In genomic region chr13:112761701-112762689, GRCh38 we compare ENCODE assay signal across 17 cellular contexts.
DNase-seq lines count a peak whose midpoint lies in the region; ATAC-seq, FAIRE-seq and TF ChIP-seq lines count a peak whose summit lies in the region.
"Had no signal": no experiment of that assay in that cellular context is flagged by ENCODE, and none has a peak within 500 bp of the region (broad histone marks: within the 10 kb centered on the region; RNA-seq: fewer than 3 reads in every experiment).

No MANE protein-coding gene starts in this region.

- TF ChIP-seq RAD21 in HepG2 (CRISPR knock-in tag; IDR thresholded peaks at IDR 0.05): no peak

- peak overlapping the region; percentile 17 for H3K27ac Mint-ChIP-seq in CD4-positive, alpha-beta T cell
- H3K27ac Mint-ChIP-seq in astrocyte (ENCODE audit: unreplicated experiment) (peak overlapping the region; percentile 54), HFFc6 (no peak overlapping the region)
- H3K27ac Mint-ChIP-seq: activated CD4-positive, alpha-beta T cell treated with anti-CD3 and anti-CD28 coated beads, Interleukin-2, amount 10 ng/mL, durations not matched to agents 24 days and 14 days had no signal

- intact Hi-C loops in CD4-positive, alpha-beta T cell (cut with DNase I, micrococcal nuclease): no loop called here
- intact Hi-C loops in left cardiac atrium (cut with DNase I) (no loop called here), HepG2 (cut with micrococcal nuclease; ENCODE audit: unreplicated experiment) (no loop called here)

- peaks cover 20% of the 10 kb centered on the region for H3K36me3 Mint-ChIP-seq in CD4-positive, alpha-beta T cell (ENCODE audit: low read depth)
- H3K36me3 Mint-ChIP-seq in astrocyte (ENCODE audit: low read depth, unreplicated experiment) (peaks cover 6% of the 10 kb centered on the region), HFFc6 (ENCODE audit: low read depth) (peaks cover 8% of the 10 kb centered on the region; the same call in 1 of the 2 replicates)

- H3K9ac ChIP-seq in astrocyte (ENCODE audit: low read length): no peak overlapping the region
- no peak overlapping the region for H3K9ac ChIP-seq in parathyroid adenoma
- H3K9ac ChIP-seq in HepG2 (ENCODE audit: insufficient read depth, low read depth, low read length): no peak overlapping the region

- H4K20me1 ChIP-seq in astrocyte (ENCODE audit: insufficient read depth, low read length) (no peaks in the 10 kb centered on the region), HepG2 (ENCODE audit: insufficient read depth, low read length) (peaks cover 38% of the 10 kb centered on the region)

- H3K27me3 ChIP-seq in CD4-positive, alpha-beta T cell (ENCODE audit: control insufficient read depth, insufficient read depth, low read length): no peaks in the 10 kb centered on the region
- no peaks in the 10 kb centered on the region for H3K27me3 ChIP-seq in astrocyte (ENCODE audit: insufficient read depth, low read length)
- no peaks in the 10 kb centered on the region for H3K27me3 ChIP-seq in parathyroid adenoma (ENCODE audit: control insufficient read depth, insufficient read depth, low read length)
- H3K27me3 ChIP-seq in HepG2 (ENCODE audit: control insufficient read depth in 1 of 2, insufficient read depth in 2 of 2, low read length in 2 of 2): no peaks in the 10 kb centered on the region
- H3K27me3 ChIP-seq: transverse colon had no signal

- H3K79me2 ChIP-seq in astrocyte (ENCODE audit: insufficient read depth, low read length): no peaks in the 10 kb centered on the region
- no peaks in the 10 kb centered on the region for H3K79me2 ChIP-seq in parathyroid adenoma
- H3K79me2 ChIP-seq in HepG2 (ENCODE audit: insufficient read depth, low read length): peaks cover 76% of the 10 kb centered on the region

- in situ Hi-C loops in HepG2 (cut with HindIII; ENCODE audit: extremely low pct_ligation_motif_present, low pct_unique_long_range_greater_than_20kb): no loop called here

- H3K36me3 ChIP-seq in astrocyte (ENCODE audit: insufficient read depth, low read length) (no peaks in the 10 kb centered on the region), parathyroid adenoma (ENCODE audit: control insufficient read depth, insufficient read depth, low read length) (no peaks in the 10 kb centered on the region), HepG2 (replicated peaks in 1 of 2; ENCODE audit: control insufficient read depth in 1 of 2, insufficient read depth in 2 of 2, low read length in 2 of 2) (peaks cover 12 to 23% of the 10 kb centered on the region in 2 experiments; a peak in 4 of 5 replicates)
- H3K36me3 ChIP-seq: transverse colon had no signal

- 94% methylated on average over 19 of the region's 21 CpGs for WGBS in HepG2 (ENCODE audit: low lambda C conversion rate)

- H3K4me3 ChIP-seq in astrocyte (ENCODE audit: insufficient read depth, low read depth, low read length) (no peak overlapping the region), parathyroid adenoma (ENCODE audit: low read depth, low read length) (peak overlapping the region; percentile 49), HepG2 (replicated peaks in 1 of 3; ENCODE audit: insufficient read depth in 1 of 3, low read depth in 2 of 3, low read length in 3 of 3) (no peak overlapping the region)

- no peaks in the 10 kb centered on the region for H3K27me3 Mint-ChIP-seq in CD4-positive, alpha-beta T cell
- H3K27me3 Mint-ChIP-seq in astrocyte (ENCODE audit: low read depth, unreplicated experiment): no peaks in the 10 kb centered on the region
- peaks cover 1% of the 10 kb centered on the region; the same call in 1 of the 2 replicates for H3K27me3 Mint-ChIP-seq in HFFc6 (ENCODE audit: insufficient read depth)
- H3K27me3 Mint-ChIP-seq: activated CD4-positive, alpha-beta T cell treated with anti-CD3 and anti-CD28 coated beads, Interleukin-2, amount 10 ng/mL, durations not matched to agents 24 days and 14 days; T-helper 17 cell had no signal

- ATAC-seq in CD4-positive, alpha-beta T cell (ENCODE audit: poor library complexity): no peak
- ATAC-seq in left cardiac atrium: peak; percentile 67 to 85
- no peak for ATAC-seq in GM21515 (IDR thresholded peaks at IDR 0.05; ENCODE audit: unreplicated experiment)
- ATAC-seq in HepG2: no peak
- ATAC-seq: activated T-cell treated with anti-CD3 and anti-CD28 coated beads, Interleukin-2, amount 50 U/mL, for 4 hours; T-helper 17 cell had no signal

- TF ChIP-seq CTCF in CD4-positive, alpha-beta T cell (IDR thresholded peaks at IDR 0.05): no peak
- TF ChIP-seq CTCF in astrocyte (IDR thresholded peaks at IDR 0.05; ENCODE audit: insufficient read depth, low read depth, low read length): no peak
- no peak for TF ChIP-seq CTCF in parathyroid adenoma (IDR thresholded peaks at IDR 0.05)
- TF ChIP-seq CTCF in HepG2 (CRISPR knock-in tag; IDR thresholded peaks at IDR 0.05): no peak
- no peak for TF ChIP-seq CTCF in HFFc6 (IDR thresholded peaks at IDR 0.05)

- peaks cover 33% of the 10 kb centered on the region for H3K4me1 Mint-ChIP-seq in CD4-positive, alpha-beta T cell (ENCODE audit: low read depth)
- H3K4me1 Mint-ChIP-seq in astrocyte (ENCODE audit: low read depth, unreplicated experiment) (peaks cover 22% of the 10 kb centered on the region), HFFc6 (ENCODE audit: low read depth) (peaks cover 14% of the 10 kb centered on the region; the same call in 1 of the 2 replicates)

- no peak overlapping the region for H2AFZ ChIP-seq in astrocyte (ENCODE audit: low read depth, low read length)
- H2AFZ ChIP-seq in parathyroid adenoma: no peak overlapping the region
- no peak overlapping the region for H2AFZ ChIP-seq in HepG2 (ENCODE audit: low read length)

- TF ChIP-seq EP300 in HepG2 (IDR thresholded peaks at IDR 0.05; ENCODE audit: low read depth in 2 of 2, low read length in 2 of 2): no peak
- no peak for TF ChIP-seq EP300 in HepG2 (CRISPR knock-in tag; IDR thresholded peaks at IDR 0.05; ENCODE audit: borderline replicate concordance)

- H3K4me3 Mint-ChIP-seq in CD4-positive, alpha-beta T cell: no peak overlapping the region
- no peak overlapping the region for H3K4me3 Mint-ChIP-seq in astrocyte (ENCODE audit: unreplicated experiment)
- H3K4me3 Mint-ChIP-seq in HFFc6: no peak overlapping the region
- H3K4me3 Mint-ChIP-seq: activated CD4-positive, alpha-beta T cell treated with anti-CD3 and anti-CD28 coated beads, Interleukin-2, amount 10 ng/mL, durations not matched to agents 24 days and 14 days; activated T-cell treated with anti-CD3 and anti-CD28 coated beads, Interleukin-2, amount 50 U/mL, for 4 hours; T-helper 17 cell had no signal

- H3K27ac ChIP-seq in CD4-positive, alpha-beta T cell (ENCODE audit: low read depth, low read length): no peak overlapping the region
- H3K27ac ChIP-seq in astrocyte (ENCODE audit: low read depth, low read length) (no peak overlapping the region), parathyroid adenoma (peak overlapping the region; percentile 71), HepG2 (ENCODE audit: extremely low read length, insufficient read depth, low read length) (no peak overlapping the region)
- H3K27ac ChIP-seq: transverse colon had no signal

- no peak for TF ChIP-seq POLR2A in HepG2 (IDR thresholded peaks at IDR 0.05; ENCODE audit: insufficient read depth in 1 of 2, low read depth in 2 of 2, low read length in 2 of 2)

- no peak for DNase-seq in CD4-positive, alpha-beta T cell
- DNase-seq in astrocyte (ENCODE audit: low read depth) (peak; percentile 76), left cardiac atrium (peak; percentile 56), HepG2 (ENCODE audit: low spot score) (no peak), HFFc6 (no peak)
- no peak for DNase-seq in stimulated activated naive CD4-positive, alpha-beta T cell (lab: John Stamatoyannopoulos, UW)
- DNase-seq: activated CD4-positive, alpha-beta T cell treated with anti-CD3 and anti-CD28 coated beads, Interleukin-2, amount 10 ng/mL, durations not matched to agents 24 days and 14 days; activated T-cell treated with anti-CD3 and anti-CD28 coated beads, Interleukin-2, amount 50 U/mL, for 4 hours; amniotic stem cell; KBM-7; kidney glomerular epithelial cell; NCI-H1694; T-helper 17 cell; transverse colon had no signal

- H3K9me3 Mint-ChIP-seq in CD4-positive, alpha-beta T cell: no peaks in the 10 kb centered on the region
- H3K9me3 Mint-ChIP-seq in astrocyte (ENCODE audit: unreplicated experiment) (no peaks in the 10 kb centered on the region), HFFc6 (no peaks in the 10 kb centered on the region; the same call in 1 of the 2 replicates)
- H3K9me3 Mint-ChIP-seq: activated CD4-positive, alpha-beta T cell treated with anti-CD3 and anti-CD28 coated beads, Interleukin-2, amount 10 ng/mL, durations not matched to agents 24 days and 14 days had no signal

- POLR2A ChIA-PET in CD4-positive, alpha-beta T cell (lab: Charles Lee): no interaction called here
- POLR2A ChIA-PET in HepG2 (lab: Yijun Ruan, JAX): no interaction called here

- CTCF ChIA-PET in CD4-positive, alpha-beta T cell (lab: Charles Lee): no interaction called here
- CTCF ChIA-PET in HepG2 (lab: Yijun Ruan, JAX; ENCODE audit: low intra/inter-chr PET ratio, low total read pairs): no interaction called here

- H3K4me2 ChIP-seq in astrocyte (ENCODE audit: low read length): no peak overlapping the region
- H3K4me2 ChIP-seq in parathyroid adenoma (ENCODE audit: low read length): peak overlapping the region; percentile 14
- H3K4me2 ChIP-seq in HepG2 (ENCODE audit: low read depth, low read length): no peak overlapping the region

- no TSS peak for BruUV-seq in HepG2 (replicated peaks; lab: Mats Ljungman, UMichigan)

- no peaks in the 10 kb centered on the region for H3K4me1 ChIP-seq in astrocyte (ENCODE audit: insufficient read depth, low read length)
- H3K4me1 ChIP-seq in parathyroid adenoma: peaks cover 15% of the 10 kb centered on the region
- H3K4me1 ChIP-seq in HepG2 (ENCODE audit: insufficient read depth, low read length): peaks cover 43% of the 10 kb centered on the region
- H3K4me1 ChIP-seq: transverse colon had no signal

- no peak for FAIRE-seq in astrocyte (lab: Jason Lieb, UNC)
- no peak for FAIRE-seq in HepG2 (lab: Jason Lieb, UNC)
- FAIRE-seq: frontal cortex had no signal

- no peaks in the 10 kb centered on the region for H3K9me3 ChIP-seq in CD4-positive, alpha-beta T cell (ENCODE audit: control insufficient read depth, low read length)
- H3K9me3 ChIP-seq in astrocyte (ENCODE audit: insufficient read depth, low read depth, low read length) (no peaks in the 10 kb centered on the region), parathyroid adenoma (ENCODE audit: control insufficient read depth, low read length) (no peaks in the 10 kb centered on the region), HepG2 (ENCODE audit: low read length) (no peaks in the 10 kb centered on the region)
- H3K9me3 ChIP-seq: transverse colon had no signal

TF ChIP-seq in HepG2, 621 proteins besides CTCF, POLR2A, EP300 and RAD21:
- TF ChIP-seq ZNF629 (CRISPR knock-in tag; conservative IDR thresholded peaks at IDR 0.05) (no peak), HMG20B (CRISPR knock-in tag; conservative IDR thresholded peaks at IDR 0.05) (no peak)
- TF ChIP-seq, protein P1, sequence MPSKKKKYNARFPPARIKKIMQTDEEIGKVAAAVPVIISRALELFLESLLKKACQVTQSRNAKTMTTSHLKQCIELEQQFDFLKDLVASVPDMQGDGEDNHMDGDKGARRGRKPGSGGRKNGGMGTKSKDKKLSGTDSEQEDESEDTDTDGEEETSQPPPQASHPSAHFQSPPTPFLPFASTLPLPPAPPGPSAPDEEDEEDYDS (CRISPR knock-in tag; IDR thresholded peaks at IDR 0.05): no peak

Comparison
In these comparisons a context has a peak if more than half of its experiments do, and no peak if none do; other contexts are left out.
1. ATAC-seq: peak in left cardiac atrium (2 of 2); none in CD4-positive, alpha-beta T cell (single experiment), GM21515 (single experiment) and HepG2 (single experiment).
2. DNase-seq: peak in astrocyte (single experiment) and left cardiac atrium (single experiment); none in CD4-positive, alpha-beta T cell (0 of 10), stimulated activated naive CD4-positive, alpha-beta T cell (0 of 6), HepG2 (single experiment) and HFFc6 (single experiment).